ENCODE assay signal across 14 cellular contexts in the genomic region with DNA sequence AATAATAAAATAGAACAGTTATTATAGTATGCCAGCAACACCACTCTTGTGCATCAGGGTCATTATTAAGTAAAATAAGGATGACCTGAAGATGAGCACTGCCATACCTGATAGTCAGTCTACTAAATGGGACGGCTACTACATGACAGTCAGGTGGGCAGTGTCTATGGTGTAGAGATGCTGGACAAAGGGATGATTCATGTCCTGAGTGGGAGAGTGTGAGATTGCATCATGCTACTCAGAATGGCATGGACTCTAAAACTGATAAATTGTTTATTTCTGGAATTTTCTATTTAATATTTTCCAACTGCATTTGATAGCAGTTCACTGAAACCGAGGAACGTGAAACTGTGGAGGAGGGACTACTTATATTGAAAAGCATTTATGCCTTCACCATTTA. TPM values are rescaled to one million over a fixed set of nuclear protein-coding genes. Genes with fewer than 3 reads are reported as not detected.
A peak's percentile ranks its signal among the peaks of the same experiment; 100 is the strongest.
DNase-seq lines count a peak whose midpoint lies in the region; ATAC-seq, FAIRE-seq and TF ChIP-seq lines count a peak whose summit lies in the region.
"Had no signal": no experiment of that assay in that cellular context is flagged by ENCODE, and none has a peak within 500 bp of the region (broad histone marks: within the 10 kb centered on the region; RNA-seq: fewer than 3 reads in every experiment).

No MANE protein-coding gene starts in this region.

- H3K4me1 Mint-ChIP-seq in glutamatergic neuron (ENCODE audit: low read depth, unreplicated experiment) = peaks cover 41% of the 10 kb centered on the region
- peaks cover 27% of the 10 kb centered on the region for H3K4me1 Mint-ChIP-seq in activated CD8-positive, alpha-beta T cell treated with anti-CD3 and anti-CD28 coated beads, Interleukin-2, amount 10 ng/mL, durations not matched to agents 7 days and 5 days (ENCODE audit: low read depth)

- TF ChIP-seq RAD21 in K562 (CRISPR knock-in tag; conservative IDR thresholded peaks at IDR 0.05 in 1 of 2, IDR thresholded peaks at IDR 0.05 in 1 of 2) = peak; percentile 3 to 16; a peak in 1 of 4 replicates

- H3K79me2 ChIP-seq in K562 (ENCODE audit: control insufficient read depth, insufficient read depth, low read length) = peaks cover 100% of the 10 kb centered on the region

- peaks cover 4% of the 10 kb centered on the region for H3K9me1 ChIP-seq in K562 (ENCODE audit: control insufficient read depth, insufficient read depth, low read length)

- DNase-seq in right cardiac atrium (no peak), right atrium auricular region (ENCODE audit: low spot score) (no peak), K562 (ENCODE audit: extremely low read depth in 1 of 4, low spot score in 3 of 4) (peak in 2 of 4 experiments; percentile 44 to 69), glutamatergic neuron (no peak), uterus (no peak), Kasumi-1 (lab: John Stamatoyannopoulos, UW) (no peak), vagina (ENCODE audit: extremely low spot score in 2 of 2) (no peak)
- no peak for DNase-seq in activated CD8-positive, alpha-beta T cell treated with anti-CD3 and anti-CD28 coated beads, Interleukin-2, amount 10 ng/mL, durations not matched to agents 7 days and 5 days
- DNase-seq: activated CD8-positive, alpha-beta T cell treated with anti-CD3 and anti-CD28 coated beads for 36 hours; activated naive CD4-positive, alpha-beta T cell; heart right ventricle; KBM-7 had no signal

- H3K4me2 ChIP-seq in K562 (ENCODE audit: insufficient read depth, low read length) = peak overlapping the region; percentile 62

- peak; percentile 68 for TF ChIP-seq EP300 in K562 (IDR thresholded peaks at IDR 0.05; ENCODE audit: low read length)

- peak overlapping the region; percentile 89 for H3K27ac Mint-ChIP-seq in glutamatergic neuron (ENCODE audit: unreplicated experiment)
- H3K27ac Mint-ChIP-seq in activated CD8-positive, alpha-beta T cell treated with anti-CD3 and anti-CD28 coated beads, Interleukin-2, amount 10 ng/mL, durations not matched to agents 7 days and 5 days = no peak overlapping the region
- H3K27ac Mint-ChIP-seq: activated CD8-positive, alpha-beta T cell treated with anti-CD3 and anti-CD28 coated beads for 36 hours; B cell; memory B cell had no signal

- WGBS in right cardiac atrium = 53% methylated on average over 3 of the region's 3 CpGs
- WGBS in K562 (ENCODE audit: insufficient coverage, low coverage, missing lambda C conversion rate) = 3% methylated on average over 3 of the region's 3 CpGs

- TF ChIP-seq POLR2A in K562 (conservative IDR thresholded peaks at IDR 0.05) = no peak
- no peak for TF ChIP-seq POLR2A in uterus (IDR thresholded peaks at IDR 0.05)
- no peak for TF ChIP-seq POLR2A in vagina (IDR thresholded peaks at IDR 0.05)

- in situ Hi-C loops in K562 (cut with MboI) = no loop called here

- H3K9me3 ChIP-seq in right cardiac atrium (ENCODE audit: control insufficient read depth, low read length) = no peaks in the 10 kb centered on the region
- no peaks in the 10 kb centered on the region for H3K9me3 ChIP-seq in right atrium auricular region
- no peaks in the 10 kb centered on the region for H3K9me3 ChIP-seq in K562 (replicated peaks; ENCODE audit: control insufficient read depth, insufficient read depth, low read depth, low read length)
- no peaks in the 10 kb centered on the region for H3K9me3 ChIP-seq in uterus
- no peaks in the 10 kb centered on the region for H3K9me3 ChIP-seq in vagina
- H3K9me3 ChIP-seq: heart right ventricle had no signal

- H3K4me1 ChIP-seq in right cardiac atrium (ENCODE audit: control insufficient read depth, insufficient read depth, low read length) (peaks cover 9% of the 10 kb centered on the region), right atrium auricular region (peaks cover 0 to 40% of the 10 kb centered on the region in 2 donors), K562 (replicated peaks in 1 of 2; ENCODE audit: control insufficient read depth in 2 of 2, insufficient read depth in 2 of 2, low read length in 2 of 2) (peaks cover 18 to 64% of the 10 kb centered on the region in 2 experiments; a peak in 4 of 5 replicates), uterus (peaks cover 13 to 26% of the 10 kb centered on the region in 2 donors), vagina (peaks cover 49% of the 10 kb centered on the region)

- H3K4me3 Mint-ChIP-seq in glutamatergic neuron (ENCODE audit: unreplicated experiment) = no peak overlapping the region
- no peak overlapping the region for H3K4me3 Mint-ChIP-seq in activated CD8-positive, alpha-beta T cell treated with anti-CD3 and anti-CD28 coated beads, Interleukin-2, amount 10 ng/mL, durations not matched to agents 7 days and 5 days
- H3K4me3 Mint-ChIP-seq: activated CD8-positive, alpha-beta T cell treated with anti-CD3 and anti-CD28 coated beads for 36 hours; B cell; memory B cell had no signal

- intact Hi-C loops in right cardiac atrium (cut with DNase I) (no loop called here), K562 (cut with micrococcal nuclease) (loop anchor here (2.0 kb wide), 2 partner anchors 21 to 37 kb away; no protein-coding TSS in a partner anchor), uterus (cut with DNase I; ENCODE audit: low total_unique reads) (no loop called here), vagina (cut with DNase I) (no loop called here)

- H3K9me3 Mint-ChIP-seq in glutamatergic neuron (ENCODE audit: unreplicated experiment) = peaks cover 1% of the 10 kb centered on the region
- H3K9me3 Mint-ChIP-seq in activated CD8-positive, alpha-beta T cell treated with anti-CD3 and anti-CD28 coated beads, Interleukin-2, amount 10 ng/mL, durations not matched to agents 7 days and 5 days (ENCODE audit: insufficient read depth) = peaks cover 5% of the 10 kb centered on the region
- H3K9me3 Mint-ChIP-seq: memory B cell had no signal

- BruUV-seq in K562 (replicated peaks; lab: Mats Ljungman, UMichigan) = no TSS peak

- H4K20me1 ChIP-seq in K562 (replicated peaks; ENCODE audit: control insufficient read depth, insufficient read depth, low read length) = peaks cover 7% of the 10 kb centered on the region

- no peaks in the 10 kb centered on the region for H3K36me3 ChIP-seq in right atrium auricular region
- peaks cover 11% of the 10 kb centered on the region; the same call in 2 of the 3 replicates for H3K36me3 ChIP-seq in K562 (ENCODE audit: control insufficient read depth, insufficient read depth, low read length)
- H3K36me3 ChIP-seq in uterus = no peaks in the 10 kb centered on the region
- no peaks in the 10 kb centered on the region for H3K36me3 ChIP-seq in vagina
- H3K36me3 ChIP-seq: heart right ventricle had no signal

- no peaks in the 10 kb centered on the region for H3K36me3 Mint-ChIP-seq in glutamatergic neuron (ENCODE audit: unreplicated experiment)
- H3K36me3 Mint-ChIP-seq in activated CD8-positive, alpha-beta T cell treated with anti-CD3 and anti-CD28 coated beads, Interleukin-2, amount 10 ng/mL, durations not matched to agents 7 days and 5 days (ENCODE audit: low read depth) = peaks cover 7% of the 10 kb centered on the region

- H3K9ac ChIP-seq in K562 (ENCODE audit: insufficient read depth in 1 of 2, low read depth in 2 of 2, low read length in 2 of 2) = peak overlapping the region in 1 of 2 experiments; percentile 18; a peak in 1 of 4 replicates

- H3K4me3 ChIP-seq in right cardiac atrium (ENCODE audit: low read length) (no peak overlapping the region), right atrium auricular region (no peak overlapping the region), K562 (no peak overlapping the region), uterus (no peak overlapping the region), vagina (no peak overlapping the region)
- H3K4me3 ChIP-seq: heart right ventricle had no signal

- no peaks in the 10 kb centered on the region for H3K27me3 ChIP-seq in right cardiac atrium (ENCODE audit: control insufficient read depth, insufficient read depth)
- H3K27me3 ChIP-seq in right atrium auricular region = no peaks in the 10 kb centered on the region
- H3K27me3 ChIP-seq in K562 (ENCODE audit: control insufficient read depth in 2 of 2, insufficient read depth in 2 of 2, low read length in 2 of 2) = no peaks in the 10 kb centered on the region
- H3K27me3 ChIP-seq in uterus = no peaks in the 10 kb centered on the region
- no peaks in the 10 kb centered on the region for H3K27me3 ChIP-seq in vagina
- H3K27me3 ChIP-seq: heart right ventricle had no signal

- FAIRE-seq in K562 (lab: Jason Lieb, UNC) = no peak

- CTCF ChIA-PET in K562 (lab: Yijun Ruan, JAX; ENCODE audit: low intra/inter-chr PET ratio) = no interaction called here
- CTCF ChIA-PET in activated CD8-positive, alpha-beta T cell treated with anti-CD3 and anti-CD28 coated beads, Interleukin-2, amount 10 ng/mL, durations not matched to agents 7 days and 5 days (lab: Charles Lee) = interaction anchor here (1.3 to 2.4 kb wide), 5 partner anchors 12 to 106 kb away, joined by 3 to 22 read pairs (median 5); no protein-coding TSS in a partner anchor

- no peaks in the 10 kb centered on the region for H3K27me3 Mint-ChIP-seq in glutamatergic neuron (ENCODE audit: unreplicated experiment)
- peaks cover 33% of the 10 kb centered on the region for H3K27me3 Mint-ChIP-seq in activated CD8-positive, alpha-beta T cell treated with anti-CD3 and anti-CD28 coated beads, Interleukin-2, amount 10 ng/mL, durations not matched to agents 7 days and 5 days (ENCODE audit: low read depth)
- H3K27me3 Mint-ChIP-seq: activated CD8-positive, alpha-beta T cell treated with anti-CD3 and anti-CD28 coated beads for 36 hours; B cell; memory B cell had no signal

- H3K27ac ChIP-seq in right cardiac atrium (ENCODE audit: low read length) = no peak overlapping the region
- no peak overlapping the region for H3K27ac ChIP-seq in right atrium auricular region
- H3K27ac ChIP-seq in K562 (ENCODE audit: extremely low read depth, low read depth, low read length) = peak overlapping the region; percentile 44
- H3K27ac ChIP-seq in uterus = peak overlapping the region; percentile 48 to 54
- no peak overlapping the region for H3K27ac ChIP-seq in vagina
- H3K27ac ChIP-seq: heart right ventricle had no signal

- no peak for TF ChIP-seq CTCF in right atrium auricular region (IDR thresholded peaks at IDR 0.05)
- TF ChIP-seq CTCF in K562 (IDR thresholded peaks at IDR 0.05 in 2 of 3, conservative IDR thresholded peaks at IDR 0.05 in 1 of 3; ENCODE audit: insufficient read depth in 2 of 3, low read depth in 1 of 3, low read length in 3 of 3) = no peak
- no peak for TF ChIP-seq CTCF in glutamatergic neuron (IDR thresholded peaks at IDR 0.05; ENCODE audit: partially characterized antibody, unreplicated experiment)
- no peak for TF ChIP-seq CTCF in uterus (IDR thresholded peaks at IDR 0.05)
- TF ChIP-seq CTCF in vagina (IDR thresholded peaks at IDR 0.05) = no peak

- POLR2A ChIA-PET in K562 (lab: Yijun Ruan, JAX) = interaction anchor here (0.8 to 2.0 kb wide), 3 partner anchors 11 to 19 kb away, joined by 3 to 10 read pairs (median 4); no protein-coding TSS in a partner anchor
- POLR2A ChIA-PET in activated CD8-positive, alpha-beta T cell treated with anti-CD3 and anti-CD28 coated beads, Interleukin-2, amount 10 ng/mL, durations not matched to agents 7 days and 5 days (lab: Charles Lee) = no interaction called here

- peak; percentile 55 to 74 for ATAC-seq in right cardiac atrium
- ATAC-seq in K562 = peak; percentile 75
- ATAC-seq in activated CD8-positive, alpha-beta T cell treated with anti-CD3 and anti-CD28 coated beads, Interleukin-2, amount 10 ng/mL, durations not matched to agents 7 days and 5 days = no peak
- ATAC-seq: activated CD8-positive, alpha-beta T cell treated with anti-CD3 and anti-CD28 coated beads for 36 hours had no signal

- no peak overlapping the region for H2AFZ ChIP-seq in K562 (ENCODE audit: low read depth, low read length)

RNA-seq across cellular contexts. Expression of a gene that starts 38.8 kb away (rescaled TPM):
- total RNA-seq in right cardiac atrium = 10 to 100 TPM; 33.0 to 41.9 (median 38.7) TPM
- 24.1 TPM for polyA plus RNA-seq in right cardiac atrium
- total RNA-seq in right atrium auricular region = 10 to 100 TPM; 26.6 to 39.4 TPM
- total RNA-seq in K562 (2011; cell fraction: chromatin; rRNA removed; ENCODE audit: low replicate concordance) = 38.7 and 52.0 TPM in 2 replicates
- 23.3 and 24.7 TPM in 2 replicates for total RNA-seq in K562 (2011; cell fraction: nucleolus; rRNA removed)
- 28.7 and 31.5 TPM in 2 replicates for total RNA-seq in K562 (2011; cell fraction: nucleoplasm; rRNA removed)
- 57.1 and 64.3 TPM in 2 replicates for total RNA-seq in K562 (2014; rRNA removed)
- total RNA-seq in K562 (2014; rRNA removed; fragmentation: Illumina TruSeq; extraction: Trizol) = 52.8 and 59.8 TPM in 2 replicates
- total RNA-seq in K562 (2015; rRNA removed; fragmentation: Illumina TruSeq; extraction: Trizol) = 45.2 and 48.1 TPM in 2 replicates
- total RNA-seq in K562 (2021) = 66.8 and 72.2 TPM in 2 replicates
- 63.6 and 80.2 TPM in 2 replicates for polyA plus RNA-seq in K562 (2011; rRNA removed)
- 35.7 and 42.0 TPM in 2 replicates for polyA plus RNA-seq in K562 (2011; cell fraction: cytosol; rRNA removed)
- polyA plus RNA-seq in K562 (2011; cell fraction: nucleus; rRNA removed) = 56.0 and 61.8 TPM in 2 replicates
- polyA plus RNA-seq in K562 (2012) = 38.3 and 43.4 TPM in 2 replicates
- 79.5 and 81.7 TPM in 2 replicates for polyA plus RNA-seq in K562 (2014; fragmentation: Illumina TruSeq; extraction: Trizol)
- 1 to 10 TPM; 6.0 to 7.3 TPM for polyA plus RNA-seq in K562 (2014; fragmentation: Nextera tagmentation; extraction: Ambion mirVana)
- polyA plus RNA-seq in K562 (2014; rRNA removed) = 61.3 and 70.0 TPM in 2 replicates
- 59.7 and 63.7 TPM in 2 replicates for polyA minus RNA-seq in K562 (2011; rRNA and poly(A)+ RNA removed)
- 28.7 and 35.8 TPM in 2 replicates for polyA minus RNA-seq in K562 (2011; cell fraction: cytosol; rRNA and poly(A)+ RNA removed)
- polyA minus RNA-seq in K562 (2011; cell fraction: nucleus; rRNA and poly(A)+ RNA removed) = 21.7 and 34.3 TPM in 2 replicates
- total RNA-seq in glutamatergic neuron (ENCODE audit: unreplicated experiment) = 45.7 TPM
- 10 to 100 TPM; 31.0 to 65.9 (median 50.5) TPM for total RNA-seq in uterus
- 61.4 TPM for total RNA-seq in vagina
- 1 to 10 TPM; 9.1 to 9.2 TPM for total RNA-seq in activated CD8-positive, alpha-beta T cell treated with anti-CD3 and anti-CD28 coated beads, Interleukin-2, amount 10 ng/mL, durations not matched to agents 7 days and 5 days

Comparison
In these comparisons a context has a peak if more than half of its experiments do, and no peak if none do; other contexts are left out.
1. H3K27ac ChIP-seq: peak in K562 (single experiment) and uterus (2 of 2); none in right cardiac atrium (single experiment), right atrium auricular region (0 of 2) and vagina (single experiment).